Comparison of ENCODE assay signal across 1 cellular context in the genomic region with DNA sequence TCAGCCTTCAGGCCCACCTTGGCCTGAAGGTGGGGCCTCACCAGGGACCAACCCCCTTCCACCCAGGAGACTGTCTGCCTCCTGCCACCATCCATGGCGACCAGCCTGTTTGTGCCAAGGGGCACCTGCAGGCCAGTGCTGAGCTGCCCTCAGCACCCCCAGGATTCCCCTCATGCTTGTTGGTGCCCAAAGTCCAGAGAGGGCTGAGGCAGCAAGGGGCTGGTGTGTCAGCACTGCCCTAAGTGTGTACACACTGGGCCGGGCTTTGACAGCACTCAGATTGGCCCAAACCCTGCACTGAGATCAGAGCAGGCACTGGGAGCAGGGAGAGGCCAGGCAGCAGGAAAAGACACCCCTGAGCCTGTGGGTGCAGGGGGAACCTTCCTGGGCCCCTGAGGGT.
TF ChIP-seq lines count a peak whose summit lies in the region.

No MANE protein-coding gene starts in this region.

TF ChIP-seq in H1, 55 proteins besides CTCF, POLR2A, EP300 and RAD21:
- TF ChIP-seq SIRT6 (IDR thresholded peaks at IDR 0.05; ENCODE audit: low read length), result no peak
- TF ChIP-seq ATF2 (IDR thresholded peaks at IDR 0.05; ENCODE audit: low read length), result no peak
- TF ChIP-seq, protein P1, sequence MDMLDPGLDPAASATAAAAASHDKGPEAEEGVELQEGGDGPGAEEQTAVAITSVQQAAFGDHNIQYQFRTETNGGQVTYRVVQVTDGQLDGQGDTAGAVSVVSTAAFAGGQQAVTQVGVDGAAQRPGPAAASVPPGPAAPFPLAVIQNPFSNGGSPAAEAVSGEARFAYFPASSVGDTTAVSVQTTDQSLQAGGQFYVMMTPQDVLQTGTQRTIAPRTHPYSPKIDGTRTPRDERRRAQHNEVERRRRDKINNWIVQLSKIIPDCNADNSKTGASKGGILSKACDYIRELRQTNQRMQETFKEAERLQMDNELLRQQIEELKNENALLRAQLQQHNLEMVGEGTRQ (IDR thresholded peaks at IDR 0.05; ENCODE audit: low read length), result no peak
- no peak for TF ChIP-seq TEAD4 (IDR thresholded peaks at IDR 0.05; ENCODE audit: low read depth, low read length)
- TF ChIP-seq, protein P2, sequence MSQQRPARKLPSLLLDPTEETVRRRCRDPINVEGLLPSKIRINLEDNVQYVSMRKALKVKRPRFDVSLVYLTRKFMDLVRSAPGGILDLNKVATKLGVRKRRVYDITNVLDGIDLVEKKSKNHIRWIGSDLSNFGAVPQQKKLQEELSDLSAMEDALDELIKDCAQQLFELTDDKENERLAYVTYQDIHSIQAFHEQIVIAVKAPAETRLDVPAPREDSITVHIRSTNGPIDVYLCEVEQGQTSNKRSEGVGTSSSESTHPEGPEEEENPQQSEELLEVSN (IDR thresholded peaks at IDR 0.05), result no peak
- no peak for TF ChIP-seq POU5F1 (IDR thresholded peaks at IDR 0.05; ENCODE audit: low read depth, low read length)
